Comparison of ENCODE assay signal across 26 cellular contexts in genomic region chr6:124885171-124885570, GRCh38.
DNase-seq lines count a peak whose midpoint lies in the region; FAIRE-seq and TF ChIP-seq lines count a peak whose summit lies in the region.
"Had no signal": no experiment of that assay in that cellular context is flagged by ENCODE, and none has a peak within 500 bp of the region (broad histone marks: within the 10 kb centered on the region; RNA-seq: fewer than 3 reads in every experiment).

No MANE protein-coding gene starts in this region.

- H3K79me2 ChIP-seq in astrocyte (ENCODE audit: insufficient read depth, low read length) = no peaks in the 10 kb centered on the region

- in situ Hi-C loops in G401 (cut with HindIII; ENCODE audit: low sequenced_read_pairs) = no loop called here

- H2AFZ ChIP-seq in astrocyte (ENCODE audit: low read depth, low read length) = no peak overlapping the region

- H3K27me3 ChIP-seq in astrocyte (ENCODE audit: insufficient read depth, low read length) = no peaks in the 10 kb centered on the region

- H3K36me3 ChIP-seq in astrocyte (ENCODE audit: insufficient read depth, low read length) = no peaks in the 10 kb centered on the region

- H3K4me3 Mint-ChIP-seq in astrocyte (ENCODE audit: unreplicated experiment) = no peak overlapping the region
- H3K4me3 Mint-ChIP-seq in progenitor cell of endocrine pancreas (ENCODE audit: low read depth) = no peak overlapping the region
- H3K4me3 Mint-ChIP-seq: CD8-positive, alpha-beta T cell had no signal

- no peaks in the 10 kb centered on the region for H3K9me3 Mint-ChIP-seq in astrocyte (ENCODE audit: unreplicated experiment)
- no peaks in the 10 kb centered on the region for H3K9me3 Mint-ChIP-seq in progenitor cell of endocrine pancreas (ENCODE audit: low read depth)
- H3K9me3 Mint-ChIP-seq: CD8-positive, alpha-beta T cell had no signal

- H3K4me3 ChIP-seq in astrocyte (ENCODE audit: insufficient read depth, low read depth, low read length) = no peak overlapping the region

- no peaks in the 10 kb centered on the region for H3K9me3 ChIP-seq in astrocyte (ENCODE audit: insufficient read depth, low read depth, low read length)
- H3K9me3 ChIP-seq: Caco-2, SK-N-SH had no signal

- H4K20me1 ChIP-seq in astrocyte (ENCODE audit: insufficient read depth, low read length) = no peaks in the 10 kb centered on the region

- H3K27me3 Mint-ChIP-seq in astrocyte (ENCODE audit: low read depth, unreplicated experiment) (no peaks in the 10 kb centered on the region), progenitor cell of endocrine pancreas (peaks cover 3% of the 10 kb centered on the region)

- peaks cover 5% of the 10 kb centered on the region for H3K4me1 ChIP-seq in astrocyte (ENCODE audit: insufficient read depth, low read length)
- H3K4me1 ChIP-seq: Caco-2 had no signal

- TF ChIP-seq CTCF in astrocyte (IDR thresholded peaks at IDR 0.05; ENCODE audit: insufficient read depth, low read depth, low read length) (no peak), progenitor cell of endocrine pancreas (IDR thresholded peaks at IDR 0.05; ENCODE audit: unreplicated experiment) (no peak)

- peak; percentile 13 for FAIRE-seq in astrocyte (lab: Jason Lieb, UNC)
- FAIRE-seq: GM19239, RCC 7860 had no signal

- no peak overlapping the region for H3K9ac ChIP-seq in astrocyte (ENCODE audit: low read length)
- H3K9ac ChIP-seq: KMS-11, SK-N-SH had no signal

- H3K36me3 Mint-ChIP-seq in astrocyte (ENCODE audit: low read depth, unreplicated experiment) (no peaks in the 10 kb centered on the region), progenitor cell of endocrine pancreas (ENCODE audit: insufficient read depth) (no peaks in the 10 kb centered on the region)
- H3K36me3 Mint-ChIP-seq: CD8-positive, alpha-beta T cell had no signal

- DNase-seq in AG08396 (ENCODE audit: low spot score) = peak; percentile 28
- DNase-seq in HCEC 1CT = peak; percentile 48
- peak; percentile 9 for DNase-seq in astrocyte (ENCODE audit: low read depth)
- DNase-seq in progenitor cell of endocrine pancreas (ENCODE audit: low spot score, unreplicated experiment) = no peak
- DNase-seq in activated CD8-positive, alpha-beta memory T cell treated with anti-CD3 and anti-CD28 coated beads for 24 hours = no peak
- no peak for DNase-seq in G401 (ENCODE audit: low spot score)
- no peak for DNase-seq in NCI-H2227 treated with DMSO at 0.1 percent for 48 hours (lab: John Stamatoyannopoulos, UW)
- DNase-seq: 8988T; Caco-2; CD8-positive, alpha-beta T cell; DMS 273 treated with DMSO at 0.1 percent for 48 hours; DMS79; NCI-H1048; NCI-H1417; NCI-H1694; NCI-H2081; NCI-H226; NCI-H510A; NCI-H69; SIG-M5; SK-N-SH; SW 1271 had no signal

- no peak overlapping the region for H3K4me2 ChIP-seq in astrocyte (ENCODE audit: low read length)
- H3K4me2 ChIP-seq: KMS-11, SK-N-SH had no signal

- H3K27ac Mint-ChIP-seq in astrocyte (ENCODE audit: unreplicated experiment) = no peak overlapping the region
- peak overlapping the region; percentile 28 for H3K27ac Mint-ChIP-seq in progenitor cell of endocrine pancreas
- H3K27ac Mint-ChIP-seq: CD8-positive, alpha-beta T cell had no signal

- H3K27ac ChIP-seq in astrocyte (ENCODE audit: low read depth, low read length) = no peak overlapping the region
- H3K27ac ChIP-seq: C4-2B, KMS-11 had no signal

- H3K4me1 Mint-ChIP-seq in astrocyte (ENCODE audit: low read depth, unreplicated experiment) (peaks cover 30% of the 10 kb centered on the region), progenitor cell of endocrine pancreas (ENCODE audit: low read depth) (peaks cover 32% of the 10 kb centered on the region)

Comparison
In these comparisons a context has a peak if more than half of its experiments do, and no peak if none do; other contexts are left out.
1. DNase-seq: peak in AG08396 (single experiment), HCEC 1CT (single experiment) and astrocyte (single experiment); none in progenitor cell of endocrine pancreas (single experiment), activated CD8-positive, alpha-beta memory T cell treated with anti-CD3 and anti-CD28 coated beads for 24 hours (single experiment), G401 (single experiment) and NCI-H2227 treated with DMSO at 0.1 percent for 48 hours (single experiment).